ENCODE assay signal across 1 cellular context in the genomic region with DNA sequence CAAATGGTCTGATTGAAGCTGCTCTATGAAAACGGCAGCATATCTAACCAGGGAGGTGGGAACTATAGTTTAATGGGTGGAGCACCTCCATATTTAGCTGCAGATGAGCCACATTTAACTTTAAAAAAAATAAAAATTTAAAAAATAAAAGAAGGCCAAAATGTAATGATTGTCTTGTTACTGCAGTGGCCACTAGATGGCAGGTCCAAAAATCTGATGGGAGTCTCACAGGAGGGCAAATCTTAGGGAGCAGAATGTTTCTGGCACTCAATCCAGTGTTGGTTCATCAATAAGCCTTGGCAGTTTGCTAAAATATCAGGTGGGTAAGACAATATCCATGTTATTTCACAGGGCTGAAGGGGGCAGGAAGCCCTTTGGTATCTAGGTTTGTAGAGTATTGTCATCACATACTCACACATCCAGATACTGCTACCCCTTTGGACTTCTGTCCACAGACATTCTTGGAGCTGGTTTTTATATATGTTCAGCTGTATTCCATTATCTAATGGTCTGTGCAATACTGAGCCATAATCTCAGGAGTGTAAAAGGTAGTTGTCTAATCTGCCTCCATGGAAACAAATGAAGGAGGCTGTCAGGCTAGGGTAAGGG.
TF ChIP-seq lines count a peak whose summit lies in the region.

No MANE protein-coding gene starts in this region.

TF ChIP-seq in HEK293T, 16 proteins besides CTCF, POLR2A, EP300 and RAD21 (continued from another document):
- no peak for TF ChIP-seq NFRKB (IDR thresholded peaks at IDR 0.05)
- no peak for TF ChIP-seq SUZ12 (IDR thresholded peaks at IDR 0.05)
